ENCODE assay signal across 12 cellular contexts in the genomic region with DNA sequence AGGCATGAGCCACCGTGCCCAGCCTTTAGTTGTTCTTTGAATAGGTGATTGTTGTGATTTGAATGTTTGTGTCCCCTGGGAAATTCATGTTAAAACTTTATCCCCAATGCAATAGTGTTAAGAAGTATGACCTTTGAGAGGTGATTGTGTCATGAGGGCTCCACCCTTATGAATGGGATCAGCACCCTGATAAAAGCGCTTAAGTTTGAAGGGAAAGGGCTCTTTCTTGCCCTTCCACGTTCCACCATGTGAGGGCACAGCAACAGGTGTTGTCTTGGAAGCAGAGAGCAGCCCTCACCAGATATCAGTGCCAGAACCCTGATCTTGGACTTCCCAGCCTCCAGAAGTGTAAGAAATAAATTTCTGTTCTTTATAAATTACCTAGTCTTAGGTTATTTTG. TPM values are rescaled to one million over a fixed set of nuclear protein-coding genes. Genes with fewer than 3 reads are reported as not detected.
DNase-seq lines count a peak whose midpoint lies in the region; ATAC-seq, FAIRE-seq and TF ChIP-seq lines count a peak whose summit lies in the region.
"Had no signal": no experiment of that assay in that cellular context is flagged by ENCODE, and none has a peak within 500 bp of the region (broad histone marks: within the 10 kb centered on the region; RNA-seq: fewer than 3 reads in every experiment).

No MANE protein-coding gene starts in this region.

- H3K4me1 Mint-ChIP-seq in stimulated activated effector memory CD8-positive, alpha-beta T cell treated with anti-CD3 and anti-CD28 coated beads, Interleukin-12 subunit alpha, Interleukin-12 subunit beta, amount 100 ng/mL, for 72 hours: no peaks in the 10 kb centered on the region

- H3K27me3 ChIP-seq in Loucy (ENCODE audit: insufficient read depth, low read length, poor library complexity, severe bottlenecking) (no peaks in the 10 kb centered on the region), GM12878 (replicated peaks in 1 of 2; ENCODE audit: control insufficient read depth in 2 of 2, insufficient read depth in 2 of 2, low read length in 1 of 2) (no peaks in the 10 kb centered on the region; a peak in 1 of 4 replicates), lower lobe of right lung (ENCODE audit: low read depth) (no peaks in the 10 kb centered on the region)
- H3K27me3 ChIP-seq: esophagus muscularis mucosa, neutrophil had no signal

- H3K36me3 ChIP-seq in Loucy (ENCODE audit: insufficient read depth, low read length) (no peaks in the 10 kb centered on the region), GM12878 (ENCODE audit: control insufficient read depth in 2 of 2, insufficient read depth in 2 of 2, low read length in 1 of 2) (no peaks in the 10 kb centered on the region), lower lobe of right lung (no peaks in the 10 kb centered on the region)
- H3K36me3 ChIP-seq: esophagus muscularis mucosa, neutrophil had no signal

- no peak for TF ChIP-seq EP300 in GM12878 (IDR thresholded peaks at IDR 0.05; ENCODE audit: borderline replicate concordance in 1 of 2, control insufficient read depth in 1 of 2, low read depth in 2 of 2, low read length in 2 of 2)

- ATAC-seq in GM12878: peak; percentile 53
- no peak for ATAC-seq in lower lobe of right lung
- ATAC-seq in HG03571 (IDR thresholded peaks at IDR 0.05; ENCODE audit: unreplicated experiment): no peak
- no peak for ATAC-seq in stimulated activated effector memory CD8-positive, alpha-beta T cell treated with anti-CD3 and anti-CD28 coated beads, Interleukin-12 subunit alpha, Interleukin-12 subunit beta, amount 100 ng/mL, for 72 hours
- ATAC-seq: left colon had no signal

- no peaks in the 10 kb centered on the region for H4K20me1 ChIP-seq in Loucy (ENCODE audit: insufficient read depth, low read length, poor library complexity, severe bottlenecking)
- no peaks in the 10 kb centered on the region for H4K20me1 ChIP-seq in GM12878 (ENCODE audit: control insufficient read depth, insufficient read depth)

- no peak for FAIRE-seq in GM12878 (lab: Jason Lieb, UNC)

- no peak for DNase-seq in GM10248 (ENCODE audit: extremely low spot score)
- DNase-seq in GM12878 (ENCODE audit: low read depth, low spot score): no peak
- no peak for DNase-seq in lower lobe of right lung
- no peak for DNase-seq in NCI-H2227 treated with DMSO at 0.1 percent for 48 hours (lab: John Stamatoyannopoulos, UW)
- no peak for DNase-seq in stimulated activated effector memory CD8-positive, alpha-beta T cell treated with anti-CD3 and anti-CD28 coated beads, Interleukin-12 subunit alpha, Interleukin-12 subunit beta, amount 100 ng/mL, for 72 hours (ENCODE audit: low spot score in 2 of 2)
- DNase-seq: anterior cingulate cortex, left colon, NCI-H1930 had no signal

- H3K27ac ChIP-seq in GM12878 (ENCODE audit: control insufficient read depth, insufficient read depth) (no peak overlapping the region), lower lobe of right lung (no peak overlapping the region)
- H3K27ac ChIP-seq: esophagus muscularis mucosa, neutrophil had no signal

- SMC1A ChIA-PET in GM12878 (lab: Charles Lee; ENCODE audit: uncharacterized antibody, unreplicated experiment): no interaction called here

- H3K4me1 ChIP-seq in Loucy (ENCODE audit: insufficient read depth, low read length, poor library complexity, severe bottlenecking): no peaks in the 10 kb centered on the region
- H3K4me1 ChIP-seq in GM12878 (ENCODE audit: control insufficient read depth, insufficient read depth, low read length): no peaks in the 10 kb centered on the region
- no peaks in the 10 kb centered on the region for H3K4me1 ChIP-seq in lower lobe of right lung
- H3K4me1 ChIP-seq: esophagus muscularis mucosa had no signal

- TF ChIP-seq RAD21 in GM12878 (IDR thresholded peaks at IDR 0.05; ENCODE audit: insufficient read depth, low read depth, low read length): peak; percentile 38; the same call in 1 of the 2 replicates

- no peak overlapping the region for H3K27ac Mint-ChIP-seq in stimulated activated effector memory CD8-positive, alpha-beta T cell treated with anti-CD3 and anti-CD28 coated beads, Interleukin-12 subunit alpha, Interleukin-12 subunit beta, amount 100 ng/mL, for 72 hours

- no peaks in the 10 kb centered on the region for H3K36me3 Mint-ChIP-seq in stimulated activated effector memory CD8-positive, alpha-beta T cell treated with anti-CD3 and anti-CD28 coated beads, Interleukin-12 subunit alpha, Interleukin-12 subunit beta, amount 100 ng/mL, for 72 hours

- WGBS in GM12878 (ENCODE audit: insufficient coverage, insufficient replicate concordance, low lambda C conversion rate, missing lambda C conversion rate): 31% methylated on average over 3 of the region's 3 CpGs

- in situ Hi-C loops in GM12878 (cut with MboI): no loop called here

- H3K9me3 ChIP-seq in Loucy (ENCODE audit: insufficient read depth, low read depth, low read length) (no peaks in the 10 kb centered on the region), GM12878 (replicated peaks; ENCODE audit: control insufficient read depth, insufficient read depth, low read length) (no peaks in the 10 kb centered on the region), lower lobe of right lung (no peaks in the 10 kb centered on the region)
- H3K9me3 ChIP-seq: esophagus muscularis mucosa, neutrophil had no signal

- H3K4me2 ChIP-seq in Loucy (ENCODE audit: low read depth, low read length, poor library complexity, severe bottlenecking) (no peak overlapping the region), GM12878 (ENCODE audit: control insufficient read depth, insufficient read depth) (no peak overlapping the region)

- H2AFZ ChIP-seq in Loucy (ENCODE audit: low read length) (no peak overlapping the region), GM12878 (ENCODE audit: control insufficient read depth, low read depth, low read length) (no peak overlapping the region)

- RAD21 ChIA-PET in GM12878 (lab: Charles Lee; ENCODE audit: unreplicated experiment): no interaction called here

- no peaks in the 10 kb centered on the region for H3F3A ChIP-seq in Loucy (ENCODE audit: low read depth)

- no peak overlapping the region for H3K9ac ChIP-seq in Loucy (ENCODE audit: low read depth, low read length, poor library complexity, severe bottlenecking)
- H3K9ac ChIP-seq in GM12878 (ENCODE audit: control insufficient read depth, insufficient read depth, low read length): no peak overlapping the region

- CTCF ChIA-PET in GM10248 (lab: Yijun Ruan, JAX): interaction anchor here (1.2 kb wide), 1 partner anchor 225 kb away, joined by 4 read pairs; no protein-coding TSS in a partner anchor
- CTCF ChIA-PET in GM12878 (lab: Yijun Ruan, JAX): interaction anchor here (1.0 to 1.3 kb wide), 3 partner anchors 100 to 228 kb away, joined by 3 to 4 read pairs (median 3); no protein-coding TSS in a partner anchor

- peak; percentile 5 for TF ChIP-seq CTCF in GM10248 (IDR thresholded peaks at IDR 0.05; ENCODE audit: control extremely low read depth, extremely low read depth, low read depth, missing control alignments)
- TF ChIP-seq CTCF in Loucy (conservative IDR thresholded peaks at IDR 0.05; ENCODE audit: low read length): peak; percentile 35
- TF ChIP-seq CTCF in GM12878 (IDR thresholded peaks at IDR 0.05 in 2 of 3, conservative IDR thresholded peaks at IDR 0.05 in 1 of 3; ENCODE audit: control insufficient read depth in 2 of 3, extremely low read depth in 1 of 3, insufficient read depth in 1 of 3, low read depth in 3 of 3, low read length in 3 of 3): peak; percentile 27 to 37 (median 34); a peak in 4 of 6 replicates
- TF ChIP-seq CTCF in lower lobe of right lung (IDR thresholded peaks at IDR 0.05): peak; percentile 10

- intact Hi-C loops in GM12878 (cut with micrococcal nuclease; ENCODE audit: unreplicated experiment): loop anchor here (1.0 to 10.0 kb wide), 3 partner anchors 176 to 292 kb away; no protein-coding TSS in a partner anchor
- intact Hi-C loops in lower lobe of right lung (cut with DNase I): no loop called here

- no peaks in the 10 kb centered on the region for H3K9me3 Mint-ChIP-seq in stimulated activated effector memory CD8-positive, alpha-beta T cell treated with anti-CD3 and anti-CD28 coated beads, Interleukin-12 subunit alpha, Interleukin-12 subunit beta, amount 100 ng/mL, for 72 hours

- H3K4me3 ChIP-seq in Loucy (ENCODE audit: low read length, poor library complexity, severe bottlenecking): no peak overlapping the region
- H3K4me3 ChIP-seq in GM12878: no peak overlapping the region
- no peak overlapping the region for H3K4me3 ChIP-seq in lower lobe of right lung
- H3K4me3 ChIP-seq: esophagus muscularis mucosa had no signal

- H3K9me2 ChIP-seq in Loucy (replicated peaks; ENCODE audit: low read depth, low read length): no peaks in the 10 kb centered on the region

- H3K4me3 Mint-ChIP-seq in stimulated activated effector memory CD8-positive, alpha-beta T cell treated with anti-CD3 and anti-CD28 coated beads, Interleukin-12 subunit alpha, Interleukin-12 subunit beta, amount 100 ng/mL, for 72 hours: no peak overlapping the region

- BruUV-seq in GM12878 (replicated peaks; lab: Mats Ljungman, UMichigan): no TSS peak

- POLR2A ChIA-PET in GM10248 (lab: Yijun Ruan, JAX) (no interaction called here), GM12878 (lab: Charles Lee) (no interaction called here)

- H3K79me2 ChIP-seq in Loucy (ENCODE audit: insufficient read depth, low read length) (no peaks in the 10 kb centered on the region), GM12878 (ENCODE audit: control insufficient read depth, insufficient read depth, low read length) (no peaks in the 10 kb centered on the region)

- no peak for TF ChIP-seq POLR2A in GM12878 (IDR thresholded peaks at IDR 0.05; ENCODE audit: low read depth, low read length)

RNA-seq across cellular contexts. Expression of gene RP2, which starts 33.7 kb away (rescaled TPM):
- total RNA-seq in GM12878 (2013; cell fraction: nucleolus; rRNA removed): 7.4 and 8.3 TPM in 2 replicates
- total RNA-seq in GM12878 (2014; rRNA removed): 5.5 and 7.3 TPM in 2 replicates
- total RNA-seq in GM12878 (2014; rRNA removed; fragmentation: Illumina TruSeq; extraction: Trizol): 7.7 and 7.8 TPM in 2 replicates
- 4.9 TPM in 2 replicates for total RNA-seq in GM12878 (2021)
- 2.9 TPM for polyA plus RNA-seq in GM12878 (2011; ENCODE audit: low read depth)
- polyA plus RNA-seq in GM12878 (2011; rRNA removed): 11.0 and 17.1 TPM in 2 replicates
- polyA plus RNA-seq in GM12878 (2011; cell fraction: cytosol; rRNA removed): 4.1 and 4.3 TPM in 2 replicates
- 1.8 and 2.1 TPM in 2 replicates for polyA plus RNA-seq in GM12878 (2011; cell fraction: nucleus; rRNA removed)
- polyA plus RNA-seq in GM12878 (2012): 3.4 and 5.9 TPM in 2 replicates
- polyA plus RNA-seq in GM12878 (2014; fragmentation: Illumina TruSeq; extraction: Trizol): 6.3 and 8.8 TPM in 2 replicates
- polyA plus RNA-seq in GM12878 (2014; fragmentation: Nextera tagmentation; extraction: Ambion mirVana): 1 to 10 TPM; 3.5 to 3.7 TPM
- 4.8 and 6.5 TPM in 2 replicates for polyA plus RNA-seq in GM12878 (2014; rRNA removed)
- 1 to 10 TPM; 5.6 to 5.7 TPM for polyA plus RNA-seq in GM12878 (2016; fragmentation: Nextera tagmentation; extraction: Ambion mirVana)
- polyA minus RNA-seq in GM12878 (2011; rRNA and poly(A)+ RNA removed): 7.7 and 9.8 TPM in 2 replicates
- 3.6 and 4.3 TPM in 2 replicates for polyA minus RNA-seq in GM12878 (2011; cell fraction: cytosol; rRNA and poly(A)+ RNA removed)
- 2.5 and 5.0 TPM in 2 replicates for polyA minus RNA-seq in GM12878 (2011; cell fraction: nucleus; rRNA and poly(A)+ RNA removed)
- total RNA-seq in lower lobe of right lung: 16.8 TPM

RNA-seq across cellular contexts. Expression of gene SLC9A7, which starts 44.2 kb away (rescaled TPM):
- 129 and 137 TPM in 2 replicates for total RNA-seq in GM12878 (2013; cell fraction: nucleolus; rRNA removed)
- total RNA-seq in GM12878 (2014; rRNA removed): 54.2 and 56.2 TPM in 2 replicates
- total RNA-seq in GM12878 (2014; rRNA removed; fragmentation: Illumina TruSeq; extraction: Trizol): 61.9 and 62.8 TPM in 2 replicates
- 52.6 and 57.2 TPM in 2 replicates for total RNA-seq in GM12878 (2021)
- 21.8 TPM for polyA plus RNA-seq in GM12878 (2011; ENCODE audit: low read depth)
- polyA plus RNA-seq in GM12878 (2011; rRNA removed): 45.3 and 53.4 TPM in 2 replicates
- 48.3 and 50.4 TPM in 2 replicates for polyA plus RNA-seq in GM12878 (2011; cell fraction: cytosol; rRNA removed)
- 47.2 and 56.5 TPM in 2 replicates for polyA plus RNA-seq in GM12878 (2011; cell fraction: nucleus; rRNA removed)
- 21.8 and 22.6 TPM in 2 replicates for polyA plus RNA-seq in GM12878 (2012)
- 31.0 and 36.2 TPM in 2 replicates for polyA plus RNA-seq in GM12878 (2014; fragmentation: Illumina TruSeq; extraction: Trizol)
- 1 to 10 TPM; 5.0 to 5.2 TPM for polyA plus RNA-seq in GM12878 (2014; fragmentation: Nextera tagmentation; extraction: Ambion mirVana)
- 24.8 and 28.4 TPM in 2 replicates for polyA plus RNA-seq in GM12878 (2014; rRNA removed)
- 10 to 100 TPM; 13.1 to 14.1 TPM for polyA plus RNA-seq in GM12878 (2016; fragmentation: Nextera tagmentation; extraction: Ambion mirVana)
- 162 and 177 TPM in 2 replicates for polyA minus RNA-seq in GM12878 (2011; rRNA and poly(A)+ RNA removed)
- 36.6 and 42.8 TPM in 2 replicates for polyA minus RNA-seq in GM12878 (2011; cell fraction: cytosol; rRNA and poly(A)+ RNA removed)
- 28.0 and 49.2 TPM in 2 replicates for polyA minus RNA-seq in GM12878 (2011; cell fraction: nucleus; rRNA and poly(A)+ RNA removed)
- 7.9 TPM for total RNA-seq in lower lobe of right lung
